Comparison of ENCODE assay signal across 22 cellular contexts in the genomic region with DNA sequence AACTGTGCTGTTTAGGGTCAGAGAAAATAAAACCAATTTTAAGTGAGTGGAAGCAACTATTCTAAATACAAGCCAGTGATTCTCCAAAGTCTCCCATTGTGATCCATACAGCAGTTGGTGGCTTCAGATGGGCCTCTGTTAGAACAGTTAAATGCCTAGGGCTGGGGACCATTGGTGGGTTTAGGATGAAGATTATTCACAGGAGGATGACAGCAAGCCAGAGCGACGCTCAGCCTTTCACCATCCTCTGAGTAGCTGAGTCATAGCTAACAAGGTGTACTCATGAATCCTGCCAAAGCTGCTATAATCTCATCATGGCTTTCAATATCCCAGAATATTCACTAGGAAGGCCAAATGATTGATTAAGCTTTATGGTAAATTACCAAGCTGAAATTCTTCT. TPM values are rescaled to one million over a fixed set of nuclear protein-coding genes. Genes with fewer than 3 reads are reported as not detected.
DNase-seq lines count a peak whose midpoint lies in the region; ATAC-seq and TF ChIP-seq lines count a peak whose summit lies in the region.
"Had no signal": no experiment of that assay in that cellular context is flagged by ENCODE, and none has a peak within 500 bp of the region (broad histone marks: within the 10 kb centered on the region; RNA-seq: fewer than 3 reads in every experiment).

No MANE protein-coding gene starts in this region.

- intact Hi-C loops in mammary epithelial cell (cut with micrococcal nuclease) (no loop called here), prostate gland (cut with DNase I) (loop anchor here (5.0 kb wide), 1 partner anchor 100 kb away; no protein-coding TSS in a partner anchor)

- ATAC-seq in HG03565 (IDR thresholded peaks at IDR 0.05; ENCODE audit: unreplicated experiment): no peak
- ATAC-seq in GM21576 (IDR thresholded peaks at IDR 0.05; ENCODE audit: unreplicated experiment): no peak
- ATAC-seq: A549; activated CD4-positive, CD25-positive, alpha-beta regulatory T cell treated with anti-CD3 and anti-CD28 coated beads, Interleukin-2, amount 50 U/mL, for 24 hours; left lobe of liver; upper lobe of right lung had no signal

- no peaks in the 10 kb centered on the region for H3K27me3 ChIP-seq in HL-60 (ENCODE audit: insufficient read depth, poor library complexity, severe bottlenecking)
- H3K27me3 ChIP-seq in mammary epithelial cell (ENCODE audit: insufficient read depth, low read length): no peaks in the 10 kb centered on the region
- no peaks in the 10 kb centered on the region for H3K27me3 ChIP-seq in prostate gland (replicated peaks; ENCODE audit: insufficient read depth)
- H3K27me3 ChIP-seq: BLaER1 treated with 17β-estradiol and CSF1 and Interleukin-3, amounts not matched to agents 10 nM and 100 nM; neural progenitor cell; upper lobe of right lung had no signal

- in situ Hi-C loops in mammary epithelial cell (cut with MboI; ENCODE audit: low sequenced_read_pairs in 2 of 2): no loop called here

- no peak overlapping the region for H3K4me3 ChIP-seq in HL-60 (replicated peaks; ENCODE audit: insufficient read depth, low read length)
- H3K4me3 ChIP-seq in mammary epithelial cell (replicated peaks in 1 of 3; ENCODE audit: insufficient read depth in 1 of 3, low read depth in 2 of 3, low read length in 3 of 3): no peak overlapping the region
- H3K4me3 ChIP-seq in prostate gland: no peak overlapping the region
- H3K4me3 ChIP-seq: A549; BLaER1 treated with 17β-estradiol and CSF1 and Interleukin-3, amounts not matched to agents 10 nM and 100 nM; neural progenitor cell; upper lobe of right lung had no signal

- dilution Hi-C loops in mammary epithelial cell (cut with HindIII; ENCODE audit: low sequenced_read_pairs): no loop called here

- H3K27ac ChIP-seq in HL-60 (replicated peaks) (peak overlapping the region; percentile 27), mammary epithelial cell (ENCODE audit: insufficient read depth, low read depth, low read length) (no peak overlapping the region), prostate gland (peak overlapping the region; percentile 69 to 79)
- H3K27ac ChIP-seq: neural progenitor cell had no signal

- TF ChIP-seq POLR2A in prostate gland (IDR thresholded peaks at IDR 0.05): no peak

- H3K4me2 ChIP-seq in mammary epithelial cell (ENCODE audit: insufficient read depth, low read depth, low read length): no peak overlapping the region
- H3K4me2 ChIP-seq: A549, neural progenitor cell had no signal

- H3K27ac Mint-ChIP-seq in activated CD4-positive, alpha-beta T cell treated with anti-CD3 and anti-CD28 coated beads, Interleukin-2, amount 10 ng/mL, durations not matched to agents 7 days and 5 days: peak overlapping the region; percentile 25
- H3K27ac Mint-ChIP-seq: activated naive CD4-positive, alpha-beta T cell treated with anti-CD3 and anti-CD28 coated beads, Interleukin-2, amount 50 U/mL, for 24 hours; neural progenitor cell had no signal

- peaks cover 32% of the 10 kb centered on the region for H3K36me3 Mint-ChIP-seq in activated CD4-positive, alpha-beta T cell treated with anti-CD3 and anti-CD28 coated beads, Interleukin-2, amount 10 ng/mL, durations not matched to agents 7 days and 5 days (ENCODE audit: low read depth)

- H4K20me1 ChIP-seq in mammary epithelial cell (ENCODE audit: insufficient read depth, low read length): no peaks in the 10 kb centered on the region

- peaks cover 10% of the 10 kb centered on the region for H3K36me3 ChIP-seq in mammary epithelial cell (ENCODE audit: insufficient read depth, low read length)
- H3K36me3 ChIP-seq in prostate gland: no peaks in the 10 kb centered on the region

- CTCF ChIA-PET in activated CD4-positive, alpha-beta T cell treated with anti-CD3 and anti-CD28 coated beads, Interleukin-2, amount 10 ng/mL, durations not matched to agents 7 days and 5 days (lab: Charles Lee): interaction anchor here (0.5 to 5.8 kb wide), 11 partner anchors 9 to 160 kb away, joined by 3 to 65 read pairs (median 4); a partner anchor contains a TSS
- CTCF ChIA-PET in mammary epithelial cell (lab: Charles Lee; ENCODE audit: low non-redundant PET): no interaction called here

- H3K4me1 ChIP-seq in mammary epithelial cell (ENCODE audit: insufficient read depth, low read length): no peaks in the 10 kb centered on the region
- peaks cover 16% of the 10 kb centered on the region for H3K4me1 ChIP-seq in prostate gland (replicated peaks)
- H3K4me1 ChIP-seq: neural progenitor cell had no signal

- no peaks in the 10 kb centered on the region for H3K27me3 Mint-ChIP-seq in activated CD4-positive, alpha-beta T cell treated with anti-CD3 and anti-CD28 coated beads, Interleukin-2, amount 10 ng/mL, durations not matched to agents 7 days and 5 days
- H3K27me3 Mint-ChIP-seq: activated naive CD4-positive, alpha-beta T cell treated with anti-CD3 and anti-CD28 coated beads, Interleukin-2, amount 50 U/mL, for 24 hours had no signal

- H3K9ac ChIP-seq in mammary epithelial cell (ENCODE audit: insufficient read depth, low read length): no peak overlapping the region
- H3K9ac ChIP-seq: neural progenitor cell had no signal

- H3K4me1 Mint-ChIP-seq in activated CD4-positive, alpha-beta T cell treated with anti-CD3 and anti-CD28 coated beads, Interleukin-2, amount 10 ng/mL, durations not matched to agents 7 days and 5 days: peaks cover 53% of the 10 kb centered on the region

- no peaks in the 10 kb centered on the region for H3K79me2 ChIP-seq in mammary epithelial cell (ENCODE audit: insufficient read depth, low read length)

- no peak for DNase-seq in activated CD4-positive, alpha-beta T cell treated with anti-CD3 and anti-CD28 coated beads, Interleukin-2, amount 10 ng/mL, durations not matched to agents 7 days and 5 days
- no peak for DNase-seq in activated CD4-positive, alpha-beta T cell treated with anti-CD3 and anti-CD28 coated beads for 48 hours
- DNase-seq in HL-60 (ENCODE audit: low read depth in 1 of 2, low spot score in 1 of 2): no peak
- DNase-seq in mammary epithelial cell: peak; percentile 9
- no peak for DNase-seq in prostate gland (ENCODE audit: low spot score)
- DNase-seq in mesenteric fat pad (ENCODE audit: low spot score): no peak
- DNase-seq: GOT3; IMR-90; midbrain; NCI-H1417 treated with DMSO at 0.1 percent for 48 hours; NCI-H526 treated with DMSO at 0.1 percent for 48 hours; stimulated activated CD4-positive, alpha-beta T cell treated with anti-CD3 and anti-CD28 coated beads, Interleukin-4, amount 100 ng/mL, for 24 hours; T1000; upper lobe of right lung had no signal

- 66% methylated on average over 2 of the region's 2 CpGs for WGBS in mammary epithelial cell (ENCODE audit: low coverage, missing lambda C conversion rate)
- 73% methylated on average over 2 of the region's 2 CpGs for WGBS in prostate gland

- H3K9me3 ChIP-seq in mammary epithelial cell (replicated peaks; ENCODE audit: insufficient read depth, low read length) (no peaks in the 10 kb centered on the region), prostate gland (no peaks in the 10 kb centered on the region)
- H3K9me3 ChIP-seq: A549; BLaER1 treated with 17β-estradiol and CSF1 and Interleukin-3, amounts not matched to agents 10 nM and 100 nM; upper lobe of right lung had no signal

- no TSS peak for BruUV-seq in mammary epithelial cell (replicated peaks; lab: Mats Ljungman, UMichigan)

- POLR2A ChIA-PET in activated CD4-positive, alpha-beta T cell treated with anti-CD3 and anti-CD28 coated beads, Interleukin-2, amount 10 ng/mL, durations not matched to agents 7 days and 5 days (lab: Charles Lee): no interaction called here

- H2AFZ ChIP-seq in mammary epithelial cell (ENCODE audit: low read depth, low read length): no peak overlapping the region
- H2AFZ ChIP-seq: neural progenitor cell had no signal

- TF ChIP-seq CTCF in HL-60 (IDR thresholded peaks at IDR 0.05; ENCODE audit: insufficient read depth, low read length) (no peak), mammary epithelial cell (conservative IDR thresholded peaks at IDR 0.05 in 1 of 2, IDR thresholded peaks at IDR 0.05 in 1 of 2; ENCODE audit: extremely low read depth in 1 of 2, insufficient read depth in 1 of 2, low read depth in 1 of 2, low read length in 2 of 2) (no peak), prostate gland (IDR thresholded peaks at IDR 0.05) (no peak)

- H3K9me3 Mint-ChIP-seq in activated CD4-positive, alpha-beta T cell treated with anti-CD3 and anti-CD28 coated beads, Interleukin-2, amount 10 ng/mL, durations not matched to agents 7 days and 5 days: no peaks in the 10 kb centered on the region
- H3K9me3 Mint-ChIP-seq: activated naive CD4-positive, alpha-beta T cell treated with anti-CD3 and anti-CD28 coated beads, Interleukin-2, amount 50 U/mL, for 24 hours; neural progenitor cell had no signal

- no peak overlapping the region for H3K4me3 Mint-ChIP-seq in activated CD4-positive, alpha-beta T cell treated with anti-CD3 and anti-CD28 coated beads, Interleukin-2, amount 10 ng/mL, durations not matched to agents 7 days and 5 days
- H3K4me3 Mint-ChIP-seq: neural progenitor cell had no signal

RNA-seq across cellular contexts. Expression of a gene that starts 39.6 kb away (rescaled TPM):
- 10 to 100 TPM; 22.5 to 22.9 TPM for total RNA-seq in activated CD4-positive, alpha-beta T cell treated with anti-CD3 and anti-CD28 coated beads, Interleukin-2, amount 10 ng/mL, durations not matched to agents 7 days and 5 days
- 10 to 100 TPM; 27.9 to 32.2 TPM for total RNA-seq in mammary epithelial cell
- polyA plus RNA-seq in mammary epithelial cell: 31.1 TPM
- 36.2 TPM for polyA minus RNA-seq in mammary epithelial cell
- total RNA-seq in prostate gland: 10 to 100 TPM; 49.0 to 78.3 TPM
- 37.1 TPM for total RNA-seq in mesenteric fat pad
